In the genomic region with DNA sequence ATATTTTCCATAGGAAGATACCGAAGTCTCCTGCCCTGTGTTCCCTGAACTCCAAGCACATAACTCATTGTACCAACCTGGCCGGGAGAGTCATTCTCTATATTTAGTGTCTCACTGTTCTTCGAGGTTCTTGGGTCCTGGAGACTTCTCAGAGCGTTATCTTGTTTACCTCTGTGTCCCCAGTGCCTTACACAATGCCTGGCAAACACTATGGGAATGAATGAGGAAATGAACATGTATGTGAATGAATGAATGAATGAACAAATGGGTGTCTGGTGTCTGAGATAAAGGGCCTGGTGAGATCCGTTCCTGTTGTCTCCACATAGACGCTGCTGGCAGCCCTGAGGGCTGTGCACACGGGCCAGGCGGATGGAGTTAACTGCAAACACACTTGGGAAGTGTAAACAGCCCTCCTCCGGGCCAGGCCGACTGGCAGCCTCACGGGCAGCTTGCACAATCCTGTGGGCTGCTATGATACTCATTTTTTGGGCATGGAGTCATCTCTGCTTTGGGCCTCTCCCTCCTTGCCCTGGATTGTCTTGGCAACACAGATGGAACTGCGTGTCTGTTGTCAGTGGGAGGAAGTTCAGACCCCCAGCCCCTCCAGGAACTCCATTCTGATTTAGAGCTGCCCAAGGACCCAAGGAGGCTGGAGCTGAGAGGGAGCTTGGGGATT, we compare ENCODE assay signal across 8 cellular contexts.
DNase-seq lines count a peak whose midpoint lies in the region; ATAC-seq and TF ChIP-seq lines count a peak whose summit lies in the region.

No MANE protein-coding gene starts in this region.

- TF ChIP-seq CTCF in endothelial cell (IDR thresholded peaks at IDR 0.05; ENCODE audit: unreplicated experiment), result no peak

- no peak overlapping the region for H3K4ac ChIP-seq in neuronal stem cell (ENCODE audit: low read length)

- no peaks in the 10 kb centered on the region for H3K79me1 ChIP-seq in neuronal stem cell (ENCODE audit: low read depth, low read length)

- no peak overlapping the region for H3K4me2 ChIP-seq in neuronal stem cell (ENCODE audit: insufficient read depth, low read length, poor library complexity, severe bottlenecking)

- H2AFZ ChIP-seq in neuronal stem cell (ENCODE audit: low read length), result no peak overlapping the region

- peaks cover 11 to 13% of the 10 kb centered on the region in 2 donors for H3K4me1 ChIP-seq in neuronal stem cell (ENCODE audit: control insufficient read depth in 2 of 2, insufficient read depth in 1 of 2, low read depth in 1 of 2, low read length in 2 of 2)

- DNase-seq in CMK (ENCODE audit: low read depth) (peak; percentile 0), NCI-H774 (lab: John Stamatoyannopoulos, UW) (peak; percentile 62), endothelial cell (ENCODE audit: low spot score) (peak; percentile 44), non-pigmented ciliary epithelial cell (ENCODE audit: low read depth) (peak; percentile 55), neuronal stem cell (ENCODE audit: low spot score) (no peak), iPS-NIHi7 (ENCODE audit: extremely low spot score) (no peak), NCI-H1105 (lab: John Stamatoyannopoulos, UW) (no peak)

- H2BK5ac ChIP-seq in neuronal stem cell (ENCODE audit: low read length), result no peak overlapping the region

- H3K9ac ChIP-seq in neuronal stem cell (ENCODE audit: low read depth, low read length, poor library complexity), result no peak overlapping the region

- no peak overlapping the region for H3K23ac ChIP-seq in neuronal stem cell (ENCODE audit: low read depth, low read length, poor library complexity)

- peaks cover 0 to 2% of the 10 kb centered on the region in 2 donors for H3K9me3 ChIP-seq in neuronal stem cell (replicated peaks in 1 of 2; ENCODE audit: control insufficient read depth in 2 of 2, insufficient read depth in 1 of 2, low read depth in 1 of 2, low read length in 2 of 2)

- no peak overlapping the region for H3K4me3 Mint-ChIP-seq in endothelial cell (ENCODE audit: unreplicated experiment)

- no peak for ATAC-seq in GM21717 (IDR thresholded peaks at IDR 0.05; ENCODE audit: unreplicated experiment)

- no peak overlapping the region for H3K27ac ChIP-seq in neuronal stem cell (replicated peaks; ENCODE audit: low read length)

- H2AK5ac ChIP-seq in neuronal stem cell (ENCODE audit: low read depth, low read length), result no peak overlapping the region

- peaks cover 5% of the 10 kb centered on the region for H3K27me3 Mint-ChIP-seq in endothelial cell (ENCODE audit: unreplicated experiment)

- no peaks in the 10 kb centered on the region for H3K9me3 Mint-ChIP-seq in endothelial cell (ENCODE audit: unreplicated experiment)

- peaks cover 50% of the 10 kb centered on the region for H3K4me1 Mint-ChIP-seq in endothelial cell (ENCODE audit: unreplicated experiment)

- H3K27me3 ChIP-seq in neuronal stem cell (ENCODE audit: control insufficient read depth in 3 of 3, insufficient read depth in 3 of 3, low read depth in 1 of 3, low read length in 3 of 3), result peaks cover 0 to 77% (median 52%) of the 10 kb centered on the region in 3 experiments

- H2BK12ac ChIP-seq in neuronal stem cell (ENCODE audit: low read length), result no peak overlapping the region

- no peak overlapping the region for H3K14ac ChIP-seq in neuronal stem cell (ENCODE audit: low read length)

- no CpG with 5 or more reads among the region's 12 CpGs for WGBS in neuronal stem cell (ENCODE audit: extremely low coverage in 2 of 2, insufficient read length in 2 of 2, insufficient replicate concordance in 1 of 2), 2 donors

- H3K27ac Mint-ChIP-seq in endothelial cell (ENCODE audit: unreplicated experiment), result peak overlapping the region; percentile 50

- H3K4me3 ChIP-seq in neuronal stem cell (ENCODE audit: low read length in 2 of 2), result no peak overlapping the region

- no peak overlapping the region for H3K18ac ChIP-seq in neuronal stem cell (ENCODE audit: low read length)

- H2BK120ac ChIP-seq in neuronal stem cell (ENCODE audit: low read depth, low read length), result no peak overlapping the region

- H2BK15ac ChIP-seq in neuronal stem cell (ENCODE audit: low read length), result no peak overlapping the region

- peaks cover 0 to 2% of the 10 kb centered on the region in 2 donors for H3K36me3 ChIP-seq in neuronal stem cell (replicated peaks in 1 of 2; ENCODE audit: control insufficient read depth in 2 of 2, insufficient read depth in 2 of 2, low read length in 2 of 2)

- peaks cover 6% of the 10 kb centered on the region for H3K36me3 Mint-ChIP-seq in endothelial cell (ENCODE audit: low read depth, unreplicated experiment)

- no peak overlapping the region for H4K8ac ChIP-seq in neuronal stem cell (ENCODE audit: low read depth, low read length)

- no peak overlapping the region for H4K91ac ChIP-seq in neuronal stem cell (ENCODE audit: low read depth, low read length, poor library complexity)

Comparison
In these comparisons a context has a peak if more than half of its experiments do, and no peak if none do; other contexts are left out.
1. DNase-seq: peak in CMK (single experiment), NCI-H774 (single experiment), endothelial cell (single experiment) and non-pigmented ciliary epithelial cell (single experiment); none in neuronal stem cell (single experiment), iPS-NIHi7 (single experiment) and NCI-H1105 (single experiment).